ENCODE assay signal across 11 cellular contexts in the genomic region with DNA sequence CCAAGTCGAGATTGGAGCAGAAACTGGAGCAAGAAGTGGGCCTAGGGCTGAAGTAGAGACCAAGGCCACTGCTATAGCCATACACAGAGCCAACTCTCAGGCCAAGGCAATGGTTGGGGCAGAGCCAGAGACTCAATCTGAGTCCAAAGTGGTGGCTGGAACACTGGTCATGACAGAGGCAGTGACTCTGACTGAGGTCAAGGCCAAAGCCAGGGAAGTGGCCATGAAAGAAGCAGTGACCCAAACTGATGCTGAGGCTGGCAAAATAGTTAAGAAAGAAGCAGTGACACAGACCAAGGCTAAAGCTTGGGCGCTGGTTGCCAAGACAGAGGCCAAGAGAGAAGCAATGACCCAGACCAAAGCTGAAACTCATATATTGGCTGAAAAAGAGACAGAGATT.
"Had no signal": no experiment of that assay in that cellular context is flagged by ENCODE, and none has a peak within 500 bp of the region (broad histone marks: within the 10 kb centered on the region; RNA-seq: fewer than 3 reads in every experiment).

No MANE protein-coding gene starts in this region.

- H3K4me2 ChIP-seq: GM23338 had no signal

- H3K9ac ChIP-seq: GM23248 had no signal

- H2AFZ ChIP-seq: GM23248, GM23338 had no signal

- DNase-seq: GM23248, GOT3, H7, H9, HCEC 1CT, HFFc6 had no signal

- H3K27ac ChIP-seq: GM23248 had no signal

- H3K4me1 ChIP-seq: HAP-1 had no signal

- FAIRE-seq: H1, H54 had no signal

- ATAC-seq: GM23338, HCT116 had no signal

- H3K36me3 ChIP-seq: HAP-1 had no signal

- H3K4me3 ChIP-seq: GM23248, GM23338, HAP-1 had no signal

- H3K9me3 ChIP-seq: HAP-1 had no signal
